ENCODE assay signal across 2 cellular contexts in genomic region chr10:123156091-123156490, GRCh38.
TF ChIP-seq lines count a peak whose summit lies in the region.

No MANE protein-coding gene starts in this region.

TF ChIP-seq in GM23338, 12 proteins besides CTCF, POLR2A, EP300 and RAD21 (continued from another document):
- TF ChIP-seq ZNF462 (CRISPR knock-in tag; IDR thresholded peaks at IDR 0.05) = no peak
- TF ChIP-seq STAT1 (IDR thresholded peaks at IDR 0.05; ENCODE audit: unreplicated experiment) = no peak
- TF ChIP-seq CREB1 (CRISPR knock-in tag; IDR thresholded peaks at IDR 0.05; ENCODE audit: low read depth) = no peak
- no peak for TF ChIP-seq POLR2AphosphoS5 (IDR thresholded peaks at IDR 0.05; ENCODE audit: low read depth)
- TF ChIP-seq EZH2 (IDR thresholded peaks at IDR 0.05; ENCODE audit: low read depth, unreplicated experiment) = no peak
- no peak for TF ChIP-seq NANOG (IDR thresholded peaks at IDR 0.05; ENCODE audit: borderline replicate concordance)
- no peak for TF ChIP-seq REST (IDR thresholded peaks at IDR 0.05; ENCODE audit: unreplicated experiment)

TF ChIP-seq in WTC11, 78 proteins besides CTCF, POLR2A, EP300 and RAD21 (continued from another document):
- TF ChIP-seq ZNF512 (CRISPR knock-in tag; IDR thresholded peaks at IDR 0.05; ENCODE audit: borderline replicate concordance) = no peak
- no peak for TF ChIP-seq GTF2I (CRISPR knock-in tag; conservative IDR thresholded peaks at IDR 0.05)
- TF ChIP-seq SP1 (CRISPR knock-in tag; conservative IDR thresholded peaks at IDR 0.05) = no peak
- no peak for TF ChIP-seq ZBTB43 (CRISPR knock-in tag; IDR thresholded peaks at IDR 0.05)
- no peak for TF ChIP-seq ETV6 (CRISPR knock-in tag; IDR thresholded peaks at IDR 0.05)
- TF ChIP-seq AFF4 (CRISPR knock-in tag; IDR thresholded peaks at IDR 0.05; ENCODE audit: borderline replicate concordance) = no peak
- no peak for TF ChIP-seq IRF2 (CRISPR knock-in tag; IDR thresholded peaks at IDR 0.05; ENCODE audit: borderline replicate concordance, low read depth)
